In genomic region chr4:17544205-17544604, GRCh38 we compare ENCODE assay signal across 1 cellular context.
TF ChIP-seq lines count a peak whose summit lies in the region.

No MANE protein-coding gene starts in this region.

TF ChIP-seq in HepG2, 621 proteins besides CTCF, POLR2A, EP300 and RAD21 (continued from another document):
- peak; percentile 91 for TF ChIP-seq FOSL2 (CRISPR knock-in tag; IDR thresholded peaks at IDR 0.05)
- TF ChIP-seq NFKBIZ (CRISPR knock-in tag; IDR thresholded peaks at IDR 0.05): no peak; the same call in 1 of the 2 replicates
- 0 out of 2 replicates have a peak, but pooled peaks have one; percentile 31 for TF ChIP-seq SIN3A (IDR thresholded peaks at IDR 0.05; ENCODE audit: borderline replicate concordance, low read depth, low read length)
- no peak for TF ChIP-seq ZNF580 (CRISPR knock-in tag; IDR thresholded peaks at IDR 0.05; ENCODE audit: borderline replicate concordance, low read depth)
- no peak for TF ChIP-seq ZBTB4 (CRISPR knock-in tag; IDR thresholded peaks at IDR 0.05; ENCODE audit: borderline replicate concordance)
- TF ChIP-seq GRHL1 (CRISPR knock-in tag; conservative IDR thresholded peaks at IDR 0.05): no peak
- no peak for TF ChIP-seq ZNF33B (CRISPR knock-in tag; IDR thresholded peaks at IDR 0.05)
- peak; percentile 96 for TF ChIP-seq ATF3 (CRISPR knock-in tag; IDR thresholded peaks at IDR 0.05)
- peak; percentile 77 for TF ChIP-seq ZBTB43 (CRISPR knock-in tag; conservative IDR thresholded peaks at IDR 0.05)
- no peak for TF ChIP-seq DNMT1 (CRISPR knock-in tag; IDR thresholded peaks at IDR 0.05)
- no peak for TF ChIP-seq EEA1 (CRISPR knock-in tag; IDR thresholded peaks at IDR 0.05; ENCODE audit: borderline replicate concordance)
- no peak for TF ChIP-seq TFDP1 (CRISPR knock-in tag; IDR thresholded peaks at IDR 0.05; ENCODE audit: borderline replicate concordance)
- TF ChIP-seq CHD2 (IDR thresholded peaks at IDR 0.05; ENCODE audit: low read depth, low read length): no peak
- no peak for TF ChIP-seq SRSF4 (IDR thresholded peaks at IDR 0.05; ENCODE audit: low read depth, low read length, poor library complexity, severe bottlenecking)
- TF ChIP-seq RFXANK (CRISPR knock-in tag; IDR thresholded peaks at IDR 0.05): no peak
- TF ChIP-seq MXD4 (CRISPR knock-in tag; IDR thresholded peaks at IDR 0.05): no peak
- no peak for TF ChIP-seq ZNF280D (CRISPR knock-in tag; IDR thresholded peaks at IDR 0.05)
- no peak for TF ChIP-seq ZNF552 (CRISPR knock-in tag; IDR thresholded peaks at IDR 0.05; ENCODE audit: borderline replicate concordance)
- TF ChIP-seq HDAC6 (IDR thresholded peaks at IDR 0.05; ENCODE audit: low read depth, low read length): no peak
- TF ChIP-seq GTF3A (CRISPR knock-in tag; conservative IDR thresholded peaks at IDR 0.05): no peak
- TF ChIP-seq ZNF138 (CRISPR knock-in tag; IDR thresholded peaks at IDR 0.05; ENCODE audit: low read depth): no peak
- TF ChIP-seq GZF1 (CRISPR knock-in tag; IDR thresholded peaks at IDR 0.05): no peak
- TF ChIP-seq HOXD1 (CRISPR knock-in tag; IDR thresholded peaks at IDR 0.05): peak; percentile 90
- 0 out of 2 replicates have a peak, but pooled peaks have one; percentile 54 for TF ChIP-seq ZBED4 (CRISPR knock-in tag; IDR thresholded peaks at IDR 0.05; ENCODE audit: borderline replicate concordance)
- TF ChIP-seq EZH2 (conservative IDR thresholded peaks at IDR 0.05; ENCODE audit: low read depth, low read length): no peak
- no peak for TF ChIP-seq ZNF572 (CRISPR knock-in tag; IDR thresholded peaks at IDR 0.05)
- TF ChIP-seq ARID2 (CRISPR knock-in tag; IDR thresholded peaks at IDR 0.05; ENCODE audit: borderline replicate concordance): no peak
- TF ChIP-seq PRPF4 (IDR thresholded peaks at IDR 0.05; ENCODE audit: low read depth, low read length, poor library complexity, severe bottlenecking): no peak
TF ChIP-seq in HepG2: peak in this region for 140.
